In the genomic region with DNA sequence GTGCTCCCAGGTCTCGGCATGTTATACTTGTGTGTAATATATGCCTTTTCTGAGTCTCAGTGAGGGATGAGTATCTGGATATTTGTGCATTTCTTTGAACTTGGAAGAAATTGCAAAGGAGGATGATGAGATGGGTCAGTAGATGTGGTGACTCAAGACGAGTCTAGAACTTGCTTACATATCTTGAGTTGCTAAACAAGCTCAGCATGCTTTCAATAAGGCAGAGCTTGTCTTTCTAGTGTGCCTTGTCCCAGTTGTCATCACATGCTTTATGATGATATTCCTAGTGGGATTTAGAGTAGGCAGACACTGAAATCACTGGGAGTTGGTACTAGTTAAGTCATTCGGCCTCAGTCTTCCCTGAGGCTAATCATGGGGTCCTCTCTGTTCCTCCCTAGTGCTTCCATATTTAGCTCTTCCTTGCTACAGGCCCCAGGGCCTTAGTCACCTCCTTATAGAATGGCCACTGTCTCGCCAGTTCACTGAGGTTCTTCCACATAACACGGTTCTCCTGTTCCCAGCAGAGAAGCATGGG, we compare ENCODE assay signal across 25 cellular contexts.
"Had no signal": no experiment of that assay in that cellular context is flagged by ENCODE, and none has a peak within 500 bp of the region (broad histone marks: within the 10 kb centered on the region; RNA-seq: fewer than 3 reads in every experiment).

No MANE protein-coding gene starts in this region.

- H3K27ac ChIP-seq: gastroesophageal sphincter, right lobe of liver had no signal

- H3K36me3 Mint-ChIP-seq: activated naive CD8-positive, alpha-beta T cell treated with anti-CD3 and anti-CD28 coated beads, Interleukin-2, amount 10 ng/mL, durations not matched to agents 7 days and 5 days; memory B cell; naive B cell had no signal

- H3K27me3 Mint-ChIP-seq: activated CD8-positive, alpha-beta T cell treated with anti-CD3 and anti-CD28 coated beads for 36 hours; activated naive CD8-positive, alpha-beta T cell treated with anti-CD3 and anti-CD28 coated beads, Interleukin-2, amount 10 ng/mL, durations not matched to agents 7 days and 5 days; effector memory CD8-positive, alpha-beta T cell; memory B cell; naive B cell; stimulated activated naive CD8-positive, alpha-beta T cell treated with anti-CD3 and anti-CD28 coated beads, Interleukin-15, amount 100 ng/mL, for 72 hours had no signal

- H3K9me3 ChIP-seq: gastroesophageal sphincter, heart left ventricle, mucosa of descending colon, neutrophil, pancreas, right lobe of liver, suprapubic skin, transverse colon had no signal

- H3K4me3 ChIP-seq: gastroesophageal sphincter, heart left ventricle, mucosa of descending colon, pancreas, right lobe of liver, suprapubic skin, transverse colon had no signal

- H3K36me3 ChIP-seq: gastroesophageal sphincter, heart left ventricle, neutrophil, pancreas, right lobe of liver, suprapubic skin, transverse colon had no signal

- H3K27me3 ChIP-seq: gastroesophageal sphincter, heart left ventricle, neutrophil, pancreas, right lobe of liver, suprapubic skin, transverse colon had no signal

- DNase-seq: activated CD4-positive, alpha-beta T cell treated with anti-CD3 and anti-CD28 coated beads, Interleukin-2, amount 10 ng/mL, durations not matched to agents 24 days and 14 days; activated CD8-positive, alpha-beta T cell treated with anti-CD3 and anti-CD28 coated beads for 36 hours; activated naive CD4-positive, alpha-beta T cell treated with Interleukin-2 at 50 U/mL for 16 hours; activated naive CD8-positive, alpha-beta T cell treated with anti-CD3 and anti-CD28 coated beads, Interleukin-2, amount 10 ng/mL, durations not matched to agents 7 days and 5 days; activated T-cell treated with anti-CD3 and anti-CD28 coated beads, Interleukin-2, amount 50 U/mL, for 1 hour; amygdala; caudate nucleus; effector memory CD8-positive, alpha-beta T cell; heart left ventricle; kidney glomerular epithelial cell; left ventricle myocardium superior; mucosa of descending colon; naive B cell; pancreas; right lobe of liver; small intestine; stimulated activated CD4-positive, alpha-beta T cell treated with anti-CD3 and anti-CD28 coated beads, Interleukin-4, amount 100 ng/mL, for 1 hour; stimulated activated naive CD8-positive, alpha-beta T cell treated with anti-CD3 and anti-CD28 coated beads, Interleukin-15, amount 100 ng/mL, for 72 hours; transverse colon had no signal

- H3K27ac Mint-ChIP-seq: activated CD4-positive, alpha-beta T cell treated with anti-CD3 and anti-CD28 coated beads, Interleukin-2, amount 10 ng/mL, durations not matched to agents 24 days and 14 days; activated CD8-positive, alpha-beta T cell treated with anti-CD3 and anti-CD28 coated beads for 36 hours; memory B cell; stimulated activated naive CD8-positive, alpha-beta T cell treated with anti-CD3 and anti-CD28 coated beads, Interleukin-15, amount 100 ng/mL, for 72 hours had no signal

- H3K4me3 Mint-ChIP-seq: activated CD4-positive, alpha-beta T cell treated with anti-CD3 and anti-CD28 coated beads, Interleukin-2, amount 10 ng/mL, durations not matched to agents 24 days and 14 days; activated CD8-positive, alpha-beta T cell treated with anti-CD3 and anti-CD28 coated beads for 36 hours; activated naive CD8-positive, alpha-beta T cell treated with anti-CD3 and anti-CD28 coated beads, Interleukin-2, amount 10 ng/mL, durations not matched to agents 7 days and 5 days; effector memory CD8-positive, alpha-beta T cell; memory B cell; naive B cell; stimulated activated naive CD8-positive, alpha-beta T cell treated with anti-CD3 and anti-CD28 coated beads, Interleukin-15, amount 100 ng/mL, for 72 hours; T-helper 2 cell treated with Interferon-gamma antibody and Interleukin-4, amounts not matched to agents 5 μg/mL and 100 μg/mL, for 36 hours had no signal

- ATAC-seq: activated CD8-positive, alpha-beta T cell treated with anti-CD3 and anti-CD28 coated beads for 36 hours; effector memory CD8-positive, alpha-beta T cell; gastroesophageal sphincter; heart left ventricle; left ventricle myocardium superior; mucosa of descending colon; pancreas; right lobe of liver; stimulated activated naive CD8-positive, alpha-beta T cell treated with anti-CD3 and anti-CD28 coated beads, Interleukin-15, amount 100 ng/mL, for 72 hours had no signal

- H3K9me3 Mint-ChIP-seq: activated CD8-positive, alpha-beta T cell treated with anti-CD3 and anti-CD28 coated beads for 36 hours; activated naive CD8-positive, alpha-beta T cell treated with anti-CD3 and anti-CD28 coated beads, Interleukin-2, amount 10 ng/mL, durations not matched to agents 7 days and 5 days; activated T-helper 2 cell treated with anti-CD3 and anti-CD28 coated beads, Interferon-gamma antibody, Interleukin-2, Interleukin-4, amounts not matched to agents 10 μg/mL and 5 μg/mL and 100 μg/mL, durations not matched to agents 14 hours and 24 hours and 36 hours; effector memory CD8-positive, alpha-beta T cell; memory B cell; naive B cell; stimulated activated naive CD8-positive, alpha-beta T cell treated with anti-CD3 and anti-CD28 coated beads, Interleukin-15, amount 100 ng/mL, for 72 hours; T-helper 2 cell treated with Interferon-gamma antibody and Interleukin-4, amounts not matched to agents 5 μg/mL and 100 μg/mL, for 36 hours had no signal
